Comparison of ENCODE assay signal across 9 cellular contexts in the genomic region with DNA sequence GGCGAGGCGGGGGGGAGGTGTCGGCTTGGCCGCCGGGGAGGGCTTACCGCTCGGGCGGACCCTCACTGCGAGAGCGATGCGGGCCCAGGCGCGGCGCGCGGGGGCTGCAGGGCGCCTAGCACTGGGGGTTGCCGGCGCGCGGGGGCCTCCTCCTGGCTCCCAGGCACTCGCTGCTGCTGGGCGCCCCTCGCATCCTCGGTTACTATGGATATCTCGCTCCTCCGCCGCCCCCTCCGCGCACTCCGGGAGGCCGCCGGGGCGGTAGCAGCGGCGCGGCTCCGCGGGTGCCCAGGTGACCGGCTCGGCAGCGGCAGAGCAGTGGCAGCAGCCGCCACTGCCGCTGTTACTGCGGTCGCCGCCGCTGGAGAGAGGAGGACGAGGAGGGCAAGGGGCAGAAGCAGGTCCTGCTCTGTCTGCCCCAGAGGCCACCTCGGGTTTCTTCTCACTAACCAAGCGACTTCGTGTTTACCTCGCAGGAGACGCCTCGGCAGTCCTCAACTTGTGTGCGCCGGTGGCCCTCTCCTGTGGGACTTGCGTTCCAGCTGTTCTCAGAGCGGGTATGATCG.
DNase-seq lines count a peak whose midpoint lies in the region; ATAC-seq, FAIRE-seq and TF ChIP-seq lines count a peak whose summit lies in the region.
"Had no signal": no experiment of that assay in that cellular context is flagged by ENCODE, and none has a peak within 500 bp of the region (broad histone marks: within the 10 kb centered on the region; RNA-seq: fewer than 3 reads in every experiment).

No MANE protein-coding gene starts in this region.

- H3K27ac ChIP-seq in SK-N-SH (ENCODE audit: low read depth in 2 of 2, low read length in 1 of 2) (no peak overlapping the region), WERI-Rb-1 (no peak overlapping the region), kidney (ENCODE audit: low read depth in 2 of 2, low read length in 2 of 2) (no peak overlapping the region), thoracic aorta (no peak overlapping the region)

- H3K36me3 Mint-ChIP-seq in natural killer cell: no peaks in the 10 kb centered on the region

- DNase-seq in SK-N-SH (peak; percentile 67), WERI-Rb-1 (peak; percentile 44), kidney (peak; percentile 63), thoracic aorta (ENCODE audit: low spot score) (no peak), natural killer cell (no peak), HTR-8/SVneo (ENCODE audit: insufficient read length, low spot score) (no peak)
- DNase-seq: stimulated activated naive CD4-positive, alpha-beta T cell had no signal

- intact Hi-C loops in kidney (cut with DNase I): no loop called here
- intact Hi-C loops in natural killer cell (cut with micrococcal nuclease): no loop called here

- CTCF ChIA-PET in SK-N-SH (lab: Yijun Ruan, JAX): no interaction called here

- no peaks in the 10 kb centered on the region for H3F3A ChIP-seq in SK-N-SH (replicated peaks; ENCODE audit: insufficient read depth)

- H3K4me3 Mint-ChIP-seq in natural killer cell: no peak overlapping the region

- ATAC-seq in SK-N-SH treated with all-trans-retinoic acid at 6 μM for 48 hours (no peak; the same call in 1 of the 3 replicates), thoracic aorta (ENCODE audit: insufficient number of reproducible peaks, low FRiP score, low read depth) (no peak), GM21360 (IDR thresholded peaks at IDR 0.05; ENCODE audit: unreplicated experiment) (no peak), natural killer cell (no peak)

- peaks cover 42 to 51% of the 10 kb centered on the region in 2 donors for H3K27me3 Mint-ChIP-seq in natural killer cell (ENCODE audit: low read depth in 2 of 2)

- H3K27me3 ChIP-seq in SK-N-SH (ENCODE audit: insufficient read depth) (peaks cover 28% of the 10 kb centered on the region), WERI-Rb-1 (ENCODE audit: insufficient read depth, low read depth, severe bottlenecking) (peaks cover 27% of the 10 kb centered on the region), thoracic aorta (replicated peaks; ENCODE audit: insufficient read depth) (no peaks in the 10 kb centered on the region)

- TF ChIP-seq EP300 in SK-N-SH (IDR thresholded peaks at IDR 0.05; ENCODE audit: borderline replicate concordance in 1 of 2, low read depth in 1 of 2, low read length in 1 of 2): no peak

- no peak for TF ChIP-seq RAD21 in SK-N-SH (IDR thresholded peaks at IDR 0.05; ENCODE audit: low read length)

- no peak overlapping the region for H2AFZ ChIP-seq in SK-N-SH (ENCODE audit: low read depth)

- TF ChIP-seq CTCF in SK-N-SH (IDR thresholded peaks at IDR 0.05): no peak
- no peak for TF ChIP-seq CTCF in WERI-Rb-1 (IDR thresholded peaks at IDR 0.05; ENCODE audit: low read depth, low read length)
- TF ChIP-seq CTCF in kidney (IDR thresholded peaks at IDR 0.05; ENCODE audit: borderline replicate concordance, extremely low read depth, insufficient read depth): no peak
- no peak for TF ChIP-seq CTCF in thoracic aorta (IDR thresholded peaks at IDR 0.05)
- no peak for TF ChIP-seq CTCF in natural killer cell (IDR thresholded peaks at IDR 0.05)

- WGBS in SK-N-SH (ENCODE audit: low lambda C conversion rate): 5% methylated on average over 13 of the region's 60 CpGs

- H3K9me3 ChIP-seq in SK-N-SH: no peaks in the 10 kb centered on the region
- no peaks in the 10 kb centered on the region for H3K9me3 ChIP-seq in WERI-Rb-1 (ENCODE audit: severe bottlenecking)
- no peaks in the 10 kb centered on the region for H3K9me3 ChIP-seq in kidney (ENCODE audit: control insufficient read depth in 1 of 2, low read length in 2 of 2)
- no peaks in the 10 kb centered on the region for H3K9me3 ChIP-seq in thoracic aorta

- H3K27ac Mint-ChIP-seq in natural killer cell: no peak overlapping the region

- H3K9ac ChIP-seq in SK-N-SH: no peak overlapping the region
- no peak overlapping the region for H3K9ac ChIP-seq in kidney (ENCODE audit: low read length in 2 of 2)

- no peaks in the 10 kb centered on the region; a peak in 1 of 4 replicates for H3K4me1 ChIP-seq in SK-N-SH (ENCODE audit: control insufficient read depth in 1 of 2, insufficient read depth in 2 of 2, low read depth in 1 of 2, low read length in 1 of 2)
- no peaks in the 10 kb centered on the region for H3K4me1 ChIP-seq in kidney (ENCODE audit: control insufficient read depth in 1 of 2, insufficient read depth in 1 of 2, low read depth in 1 of 2, low read length in 2 of 2)
- H3K4me1 ChIP-seq in thoracic aorta (ENCODE audit: control insufficient read depth in 1 of 2, low read depth in 2 of 2): peaks cover 2 to 8% of the 10 kb centered on the region in 2 donors

- no peaks in the 10 kb centered on the region for H3K9me2 ChIP-seq in SK-N-SH

- POLR2A ChIA-PET in SK-N-SH (lab: Yijun Ruan, JAX): no interaction called here

- H3K4me3 ChIP-seq in SK-N-SH (ENCODE audit: low read depth in 2 of 2, low read length in 1 of 2): peak overlapping the region in 1 of 2 experiments; percentile 21; a peak in 1 of 4 replicates
- peak overlapping the region; percentile 47 for H3K4me3 ChIP-seq in WERI-Rb-1 (ENCODE audit: low read depth, low read length)
- no peak overlapping the region for H3K4me3 ChIP-seq in kidney (ENCODE audit: low read length in 2 of 2)
- H3K4me3 ChIP-seq in thoracic aorta: peak overlapping the region; percentile 62

- no peaks in the 10 kb centered on the region for H3K4me1 Mint-ChIP-seq in natural killer cell

- H3K4me2 ChIP-seq in SK-N-SH: peak overlapping the region; percentile 35; the same call in 1 of the 2 replicates

- H3K36me3 ChIP-seq in SK-N-SH (replicated peaks in 1 of 2; ENCODE audit: control insufficient read depth in 1 of 2, insufficient read depth in 2 of 2, low read length in 1 of 2) (no peaks in the 10 kb centered on the region), WERI-Rb-1 (no peaks in the 10 kb centered on the region), kidney (ENCODE audit: control insufficient read depth in 1 of 2, insufficient read depth in 2 of 2, low read length in 2 of 2) (no peaks in the 10 kb centered on the region), thoracic aorta (no peaks in the 10 kb centered on the region)

- H3K9me3 Mint-ChIP-seq in natural killer cell: peaks cover 0 to under 1% of the 10 kb centered on the region in 2 donors

- FAIRE-seq in kidney (lab: Jason Lieb, UNC): no peak
- FAIRE-seq in HTR-8/SVneo (lab: Jason Lieb, UNC): no peak

- no peaks in the 10 kb centered on the region for H4K20me1 ChIP-seq in SK-N-SH (ENCODE audit: insufficient read depth)

- no peaks in the 10 kb centered on the region for H3K79me2 ChIP-seq in SK-N-SH (ENCODE audit: insufficient read depth)

TF ChIP-seq in SK-N-SH, 30 proteins besides CTCF, POLR2A, EP300 and RAD21 (continues in another document):
- no peak for TF ChIP-seq USF2 (IDR thresholded peaks at IDR 0.05; ENCODE audit: borderline replicate concordance, low read depth, low read length)
- no peak for TF ChIP-seq GABPA (IDR thresholded peaks at IDR 0.05; ENCODE audit: low read depth)
- TF ChIP-seq USF1 (IDR thresholded peaks at IDR 0.05; ENCODE audit: borderline replicate concordance, low read depth): no peak
- no peak for TF ChIP-seq TCF12 (IDR thresholded peaks at IDR 0.05)
- TF ChIP-seq CHD2 (IDR thresholded peaks at IDR 0.05; ENCODE audit: low read length, partially characterized antibody): no peak

TF ChIP-seq in SK-N-SH treated with all-trans-retinoic acid at 6 μM for 48 hours, 23 proteins besides CTCF, POLR2A, EP300 and RAD21:
- TF ChIP-seq TOX (CRISPR knock-in tag; IDR thresholded peaks at IDR 0.05; ENCODE audit: borderline replicate concordance) (no peak), ZNF70 (CRISPR knock-in tag; IDR thresholded peaks at IDR 0.05) (no peak), GLIS3 (CRISPR knock-in tag; IDR thresholded peaks at IDR 0.05) (no peak), ISL1 (CRISPR knock-in tag; IDR thresholded peaks at IDR 0.05) (no peak), POU6F1 (CRISPR knock-in tag; IDR thresholded peaks at IDR 0.05; ENCODE audit: borderline replicate concordance, low read depth) (no peak), ZC3H10 (CRISPR knock-in tag; IDR thresholded peaks at IDR 0.05) (no peak), ZFP3 (CRISPR knock-in tag; IDR thresholded peaks at IDR 0.05) (no peak), SNAI2 (CRISPR knock-in tag; IDR thresholded peaks at IDR 0.05) (no peak), PPARA (CRISPR knock-in tag; IDR thresholded peaks at IDR 0.05; ENCODE audit: borderline replicate concordance) (no peak), ZNF565 (CRISPR knock-in tag; conservative IDR thresholded peaks at IDR 0.05; ENCODE audit: low read depth) (no peak), CSDC2 (CRISPR knock-in tag; IDR thresholded peaks at IDR 0.05) (no peak), RARB (CRISPR knock-in tag; IDR thresholded peaks at IDR 0.05) (no peak), ZFP30 (CRISPR knock-in tag; IDR thresholded peaks at IDR 0.05) (no peak)
- TF ChIP-seq, protein P1, sequence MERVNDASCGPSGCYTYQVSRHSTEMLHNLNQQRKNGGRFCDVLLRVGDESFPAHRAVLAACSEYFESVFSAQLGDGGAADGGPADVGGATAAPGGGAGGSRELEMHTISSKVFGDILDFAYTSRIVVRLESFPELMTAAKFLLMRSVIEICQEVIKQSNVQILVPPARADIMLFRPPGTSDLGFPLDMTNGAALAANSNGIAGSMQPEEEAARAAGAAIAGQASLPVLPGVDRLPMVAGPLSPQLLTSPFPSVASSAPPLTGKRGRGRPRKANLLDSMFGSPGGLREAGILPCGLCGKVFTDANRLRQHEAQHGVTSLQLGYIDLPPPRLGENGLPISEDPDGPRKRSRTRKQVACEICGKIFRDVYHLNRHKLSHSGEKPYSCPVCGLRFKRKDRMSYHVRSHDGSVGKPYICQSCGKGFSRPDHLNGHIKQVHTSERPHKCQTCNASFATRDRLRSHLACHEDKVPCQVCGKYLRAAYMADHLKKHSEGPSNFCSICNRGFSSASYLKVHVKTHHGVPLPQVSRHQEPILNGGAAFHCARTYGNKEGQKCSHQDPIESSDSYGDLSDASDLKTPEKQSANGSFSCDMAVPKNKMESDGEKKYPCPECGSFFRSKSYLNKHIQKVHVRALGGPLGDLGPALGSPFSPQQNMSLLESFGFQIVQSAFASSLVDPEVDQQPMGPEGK (CRISPR knock-in tag; IDR thresholded peaks at IDR 0.05; ENCODE audit: borderline replicate concordance): no peak

Comparison
In these comparisons a context has a peak if more than half of its experiments do, and no peak if none do; other contexts are left out.
1. DNase-seq: peak in SK-N-SH (single experiment), WERI-Rb-1 (single experiment) and kidney (single experiment); none in thoracic aorta (single experiment), natural killer cell (single experiment) and HTR-8/SVneo (single experiment).
2. H3K4me3 ChIP-seq: peak in WERI-Rb-1 (single experiment) and thoracic aorta (single experiment); none in kidney (0 of 2).